9 cellular contexts compared by ENCODE assay signal in the genomic region with DNA sequence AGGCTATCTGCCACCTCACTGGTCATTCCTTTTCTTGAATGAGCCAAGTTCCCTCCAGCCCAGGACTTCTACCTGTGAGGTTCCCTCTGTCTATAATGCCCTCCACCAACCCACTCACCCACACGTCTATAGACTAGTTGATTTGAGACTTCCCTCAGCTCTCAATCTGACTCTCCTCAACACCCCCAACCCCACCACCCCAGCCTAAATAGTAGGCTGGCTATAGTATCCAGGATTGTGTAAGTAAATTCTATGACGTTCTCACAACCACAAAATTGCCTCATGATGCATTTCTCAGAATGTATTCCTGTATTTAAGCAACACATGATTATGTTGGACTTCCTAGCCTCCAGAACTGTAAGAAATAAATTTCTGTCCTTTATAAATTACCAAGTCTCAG. TPM values are rescaled to one million over a fixed set of nuclear protein-coding genes. Genes with fewer than 3 reads are reported as not detected.
DNase-seq lines count a peak whose midpoint lies in the region; ATAC-seq, FAIRE-seq and TF ChIP-seq lines count a peak whose summit lies in the region.
"Had no signal": no experiment of that assay in that cellular context is flagged by ENCODE, and none has a peak within 500 bp of the region (broad histone marks: within the 10 kb centered on the region; RNA-seq: fewer than 3 reads in every experiment).

No MANE protein-coding gene starts in this region.

- H2BK15ac ChIP-seq in mesendoderm (replicated peaks; ENCODE audit: low read depth): no peak overlapping the region

- intact Hi-C loops in left ventricle myocardium inferior (cut with micrococcal nuclease): no loop called here
- intact Hi-C loops in left ventricle myocardium superior (cut with micrococcal nuclease): no loop called here
- intact Hi-C loops in vagina (cut with DNase I): loop anchor here (10.0 kb wide), 2 partner anchors 67 to 407 kb away; no protein-coding TSS in a partner anchor

- H3K27me3 ChIP-seq in left ventricle myocardium inferior (ENCODE audit: low read depth) (peaks cover under 1% of the 10 kb centered on the region), astrocyte (ENCODE audit: insufficient read depth, low read length) (no peaks in the 10 kb centered on the region), mesendoderm (ENCODE audit: insufficient read depth, low read length, poor library complexity) (no peaks in the 10 kb centered on the region), vagina (no peaks in the 10 kb centered on the region)

- H4K8ac ChIP-seq in mesendoderm (ENCODE audit: low read depth, low read length): no peak overlapping the region

- H3K4ac ChIP-seq in mesendoderm (ENCODE audit: low read depth, low read length): no peak overlapping the region

- H3K4me1 Mint-ChIP-seq in astrocyte (ENCODE audit: low read depth, unreplicated experiment): peaks cover 21% of the 10 kb centered on the region

- no peak overlapping the region for H4K5ac ChIP-seq in mesendoderm (ENCODE audit: low read length)

- no CpG with 5 or more reads among the region's 2 CpGs for whole genome bisulfite sequencing in mesendoderm (ENCODE audit: extremely low coverage, insufficient coverage, low lambda C conversion rate)

- H3K27ac ChIP-seq in left ventricle myocardium inferior (replicated peaks) (peak overlapping the region; percentile 95), astrocyte (ENCODE audit: low read depth, low read length) (no peak overlapping the region), mesendoderm (ENCODE audit: low read depth, low read length) (no peak overlapping the region), vagina (peak overlapping the region; percentile 97)

- H3K79me2 ChIP-seq in astrocyte (ENCODE audit: insufficient read depth, low read length) (peaks cover 23% of the 10 kb centered on the region), mesendoderm (ENCODE audit: control insufficient read depth, insufficient read depth, low read length) (peaks cover 48% of the 10 kb centered on the region)

- no peak overlapping the region for H3K9ac ChIP-seq in astrocyte (ENCODE audit: low read length)
- peak overlapping the region; percentile 28 for H3K9ac ChIP-seq in mesendoderm (ENCODE audit: low read length)

- no peak overlapping the region for H2AFZ ChIP-seq in astrocyte (ENCODE audit: low read depth, low read length)

- H3K36me3 Mint-ChIP-seq in astrocyte (ENCODE audit: low read depth, unreplicated experiment): peaks cover 12% of the 10 kb centered on the region

- H3K4me3 ChIP-seq in left ventricle myocardium inferior: peak overlapping the region; percentile 85
- H3K4me3 ChIP-seq in astrocyte (ENCODE audit: insufficient read depth, low read depth, low read length): no peak overlapping the region
- peak overlapping the region; percentile 14 for H3K4me3 ChIP-seq in mesendoderm (ENCODE audit: low read length)
- peak overlapping the region; percentile 68 to 95 for H3K4me3 ChIP-seq in vagina

- DNase-seq in left ventricle myocardium inferior (no peak), left ventricle myocardium superior (no peak), astrocyte (ENCODE audit: low read depth) (peak; percentile 23), mesendoderm (no peak), vagina (ENCODE audit: extremely low spot score in 2 of 2) (no peak), G401 (ENCODE audit: low spot score) (no peak), GM19238 (ENCODE audit: insufficient read length, low spot score) (no peak)
- DNase-seq: DMS153 had no signal

- H3K9me3 Mint-ChIP-seq in astrocyte (ENCODE audit: unreplicated experiment): no peaks in the 10 kb centered on the region

- H2BK120ac ChIP-seq in mesendoderm (ENCODE audit: low read depth, low read length): no peak overlapping the region

- no peak overlapping the region for H3K23ac ChIP-seq in mesendoderm (ENCODE audit: low read length)

- peak overlapping the region; percentile 82 for H3K27ac Mint-ChIP-seq in astrocyte (ENCODE audit: unreplicated experiment)

- TF ChIP-seq CTCF in left ventricle myocardium inferior (IDR thresholded peaks at IDR 0.05; ENCODE audit: borderline replicate concordance): no peak
- TF ChIP-seq CTCF in astrocyte (IDR thresholded peaks at IDR 0.05; ENCODE audit: insufficient read depth, low read depth, low read length): no peak
- no peak for TF ChIP-seq CTCF in vagina (IDR thresholded peaks at IDR 0.05)

- peaks cover 3% of the 10 kb centered on the region for H4K20me1 ChIP-seq in astrocyte (ENCODE audit: insufficient read depth, low read length)

- no peak for FAIRE-seq in astrocyte (lab: Jason Lieb, UNC)

- H3K4me1 ChIP-seq in left ventricle myocardium inferior (peaks cover 76% of the 10 kb centered on the region), astrocyte (ENCODE audit: insufficient read depth, low read length) (peaks cover 10% of the 10 kb centered on the region), mesendoderm (ENCODE audit: control insufficient read depth, low read depth, low read length) (no peaks in the 10 kb centered on the region), vagina (peaks cover 21% of the 10 kb centered on the region)

- no peaks in the 10 kb centered on the region for H3K27me3 Mint-ChIP-seq in astrocyte (ENCODE audit: low read depth, unreplicated experiment)

- H3K79me1 ChIP-seq in mesendoderm (ENCODE audit: low read length): peaks cover 1% of the 10 kb centered on the region

- no peak overlapping the region for H3K18ac ChIP-seq in mesendoderm (ENCODE audit: low read length)

- no peak overlapping the region for H2AK5ac ChIP-seq in mesendoderm (ENCODE audit: low read length)

- H3K4me3 Mint-ChIP-seq in astrocyte (ENCODE audit: unreplicated experiment): peak overlapping the region; percentile 94

- H3K9me3 ChIP-seq in left ventricle myocardium inferior (replicated peaks): no peaks in the 10 kb centered on the region
- H3K9me3 ChIP-seq in astrocyte (ENCODE audit: insufficient read depth, low read depth, low read length): no peaks in the 10 kb centered on the region
- H3K9me3 ChIP-seq in vagina: no peaks in the 10 kb centered on the region

- H3K36me3 ChIP-seq in left ventricle myocardium inferior (no peaks in the 10 kb centered on the region), astrocyte (ENCODE audit: insufficient read depth, low read length) (no peaks in the 10 kb centered on the region), mesendoderm (ENCODE audit: control insufficient read depth, insufficient read depth, low read length) (peaks cover 3% of the 10 kb centered on the region), vagina (no peaks in the 10 kb centered on the region)

- ATAC-seq in left ventricle myocardium superior (no peak), GM21390 (IDR thresholded peaks at IDR 0.05; ENCODE audit: unreplicated experiment) (no peak)

- H3K56ac ChIP-seq in mesendoderm (ENCODE audit: low read length): peak overlapping the region; percentile 52

- in situ Hi-C loops in G401 (cut with HindIII; ENCODE audit: low sequenced_read_pairs): no loop called here

- H3K4me2 ChIP-seq in astrocyte (ENCODE audit: low read length): no peak overlapping the region
- peak overlapping the region; percentile 39 for H3K4me2 ChIP-seq in mesendoderm (ENCODE audit: low read length)

- TF ChIP-seq POLR2A in vagina (IDR thresholded peaks at IDR 0.05): no peak

- no peak overlapping the region for H2BK5ac ChIP-seq in mesendoderm (ENCODE audit: low read length)

RNA-seq across cellular contexts. Expression of gene PLSCR1, which starts 2.2 kb away (rescaled TPM):
- total RNA-seq in left ventricle myocardium inferior (25.4 TPM), left ventricle myocardium superior (23.6 TPM), astrocyte (178 and 217 TPM in 2 replicates), vagina (78.1 TPM)
- 55.1 TPM for polyA plus RNA-seq in mesendoderm (2013, experiment 1 of 2)
- polyA plus RNA-seq in mesendoderm (2013, experiment 2 of 2): 57.2 TPM
- total RNA-seq in G401 (2014; rRNA removed; shearing (Covaris generic)): not detected in 2 replicates

Comparison
In these comparisons a context has a peak if more than half of its experiments do, and no peak if none do; other contexts are left out.
1. H3K27ac ChIP-seq: peak in left ventricle myocardium inferior (single experiment) and vagina (single experiment); none in astrocyte (single experiment) and mesendoderm (single experiment).
2. RNA of gene PLSCR1, which starts 2.2 kb away (total RNA-seq): 178 to 217 TPM in astrocyte, 78.1 TPM in vagina (single experiment), 25.4 TPM in left ventricle myocardium inferior (single experiment) and 23.6 TPM in left ventricle myocardium superior (single experiment); not detected in G401; every median in the first group is over 10 times any median in the second.